In the genomic region with DNA sequence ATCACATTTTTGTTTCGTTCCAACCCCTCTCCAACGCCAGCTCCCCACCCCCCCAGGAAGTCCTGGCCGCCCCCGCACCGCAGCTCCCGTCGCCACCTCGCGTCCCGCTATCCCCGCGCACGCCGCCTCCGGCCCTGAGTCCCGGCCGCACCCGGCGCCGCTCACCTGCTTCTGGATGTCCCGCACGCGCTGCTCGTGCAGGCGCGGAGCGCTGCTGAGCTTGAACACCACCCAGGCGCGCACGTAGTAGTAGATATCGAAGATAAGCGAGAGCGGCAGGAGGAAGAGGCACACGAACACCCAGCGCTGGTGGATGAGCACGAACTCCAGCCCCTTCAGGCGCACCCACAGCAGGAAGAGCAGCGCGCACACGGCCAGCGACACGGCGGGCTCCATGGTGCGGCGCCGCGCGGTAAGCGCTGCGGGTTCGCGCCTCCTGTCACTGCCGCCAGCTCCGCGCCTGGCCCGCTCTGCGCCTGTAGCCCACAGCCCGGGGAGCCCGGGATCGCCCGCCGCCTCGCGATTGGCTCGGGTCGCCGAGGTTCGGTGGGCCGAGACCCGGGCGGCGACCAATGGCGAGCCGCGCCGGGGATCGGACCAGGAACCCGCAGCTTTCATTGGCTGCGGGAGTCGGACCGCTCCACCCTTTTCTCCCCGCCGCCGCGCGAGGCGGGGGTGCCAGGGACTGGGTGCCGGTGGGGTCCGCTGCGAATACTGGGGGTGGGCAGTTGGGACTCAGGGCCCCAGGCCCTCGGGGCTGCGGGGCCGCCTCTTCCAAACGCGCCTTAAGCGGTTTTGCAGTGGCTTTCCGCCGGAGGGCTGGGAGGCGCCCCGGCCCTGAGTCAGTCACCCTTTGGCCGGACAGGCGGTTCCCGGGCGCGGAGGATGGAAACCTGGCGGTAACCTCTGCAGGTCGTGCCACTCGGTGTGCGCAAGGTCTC, we compare ENCODE assay signal across 1 cellular context.
A peak's percentile ranks its signal among the peaks of the same experiment; 100 is the strongest.
TF ChIP-seq lines count a peak whose summit lies in the region.

A gene with protein sequence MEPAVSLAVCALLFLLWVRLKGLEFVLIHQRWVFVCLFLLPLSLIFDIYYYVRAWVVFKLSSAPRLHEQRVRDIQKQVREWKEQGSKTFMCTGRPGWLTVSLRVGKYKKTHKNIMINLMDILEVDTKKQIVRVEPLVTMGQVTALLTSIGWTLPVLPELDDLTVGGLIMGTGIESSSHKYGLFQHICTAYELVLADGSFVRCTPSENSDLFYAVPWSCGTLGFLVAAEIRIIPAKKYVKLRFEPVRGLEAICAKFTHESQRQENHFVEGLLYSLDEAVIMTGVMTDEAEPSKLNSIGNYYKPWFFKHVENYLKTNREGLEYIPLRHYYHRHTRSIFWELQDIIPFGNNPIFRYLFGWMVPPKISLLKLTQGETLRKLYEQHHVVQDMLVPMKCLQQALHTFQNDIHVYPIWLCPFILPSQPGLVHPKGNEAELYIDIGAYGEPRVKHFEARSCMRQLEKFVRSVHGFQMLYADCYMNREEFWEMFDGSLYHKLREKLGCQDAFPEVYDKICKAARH (minus strand): TSS at position 472 of the 941 bp plus-strand sequence. CDS start 76 bp downstream, at position 396.

TF ChIP-seq in HepG2, 621 proteins besides CTCF, POLR2A, EP300 and RAD21 (continued from another document and continues in another):
- TF ChIP-seq ZHX2 (IDR thresholded peaks at IDR 0.05; ENCODE audit: low read depth): no peak
- TF ChIP-seq ZHX2 (CRISPR knock-in tag; IDR thresholded peaks at IDR 0.05; ENCODE audit: borderline replicate concordance): peak; percentile 59; the same call in 1 of the 2 replicates
- TF ChIP-seq, protein P1, sequence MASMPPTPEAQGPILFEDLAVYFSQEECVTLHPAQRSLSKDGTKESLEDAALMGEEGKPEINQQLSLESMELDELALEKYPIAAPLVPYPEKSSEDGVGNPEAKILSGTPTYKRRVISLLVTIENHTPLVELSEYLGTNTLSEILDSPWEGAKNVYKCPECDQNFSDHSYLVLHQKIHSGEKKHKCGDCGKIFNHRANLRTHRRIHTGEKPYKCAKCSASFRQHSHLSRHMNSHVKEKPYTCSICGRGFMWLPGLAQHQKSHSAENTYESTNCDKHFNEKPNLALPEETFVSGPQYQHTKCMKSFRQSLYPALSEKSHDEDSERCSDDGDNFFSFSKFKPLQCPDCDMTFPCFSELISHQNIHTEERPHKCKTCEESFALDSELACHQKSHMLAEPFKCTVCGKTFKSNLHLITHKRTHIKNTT (CRISPR knock-in tag; IDR thresholded peaks at IDR 0.05): no peak
- TF ChIP-seq TMF1 (CRISPR knock-in tag; IDR thresholded peaks at IDR 0.05; ENCODE audit: low read depth): peak; percentile 22; the same call in 1 of the 2 replicates
- TF ChIP-seq HMG20B (CRISPR knock-in tag; conservative IDR thresholded peaks at IDR 0.05): no peak
- peak; percentile 92 for TF ChIP-seq HES4 (CRISPR knock-in tag; IDR thresholded peaks at IDR 0.05; ENCODE audit: borderline replicate concordance)
- no peak for TF ChIP-seq TP53 (CRISPR knock-in tag; conservative IDR thresholded peaks at IDR 0.05)
- peak; percentile 92 for TF ChIP-seq ZFP82 (CRISPR knock-in tag; IDR thresholded peaks at IDR 0.05; ENCODE audit: borderline replicate concordance)
- no peak for TF ChIP-seq ZNF451 (CRISPR knock-in tag; IDR thresholded peaks at IDR 0.05)
- TF ChIP-seq ZNF337 (CRISPR knock-in tag; IDR thresholded peaks at IDR 0.05; ENCODE audit: borderline replicate concordance, low read depth): no peak
- TF ChIP-seq ZNF543 (CRISPR knock-in tag; IDR thresholded peaks at IDR 0.05): peak; percentile 63
- no peak; the same call in 1 of the 2 replicates for TF ChIP-seq MIXL1 (CRISPR knock-in tag; IDR thresholded peaks at IDR 0.05)
- TF ChIP-seq, protein P2, sequence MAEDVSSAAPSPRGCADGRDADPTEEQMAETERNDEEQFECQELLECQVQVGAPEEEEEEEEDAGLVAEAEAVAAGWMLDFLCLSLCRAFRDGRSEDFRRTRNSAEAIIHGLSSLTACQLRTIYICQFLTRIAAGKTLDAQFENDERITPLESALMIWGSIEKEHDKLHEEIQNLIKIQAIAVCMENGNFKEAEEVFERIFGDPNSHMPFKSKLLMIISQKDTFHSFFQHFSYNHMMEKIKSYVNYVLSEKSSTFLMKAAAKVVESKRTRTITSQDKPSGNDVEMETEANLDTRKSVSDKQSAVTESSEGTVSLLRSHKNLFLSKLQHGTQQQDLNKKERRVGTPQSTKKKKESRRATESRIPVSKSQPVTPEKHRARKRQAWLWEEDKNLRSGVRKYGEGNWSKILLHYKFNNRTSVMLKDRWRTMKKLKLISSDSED (CRISPR knock-in tag; IDR thresholded peaks at IDR 0.05): no peak
- TF ChIP-seq REXO4 (CRISPR knock-in tag; IDR thresholded peaks at IDR 0.05; ENCODE audit: borderline replicate concordance): no peak
- TF ChIP-seq NFE2L1 (CRISPR knock-in tag; IDR thresholded peaks at IDR 0.05; ENCODE audit: borderline replicate concordance): no peak
- TF ChIP-seq MBNL3 (CRISPR knock-in tag; conservative IDR thresholded peaks at IDR 0.05): no peak
- TF ChIP-seq XRCC5 (optimal IDR thresholded peaks at IDR 0.05; ENCODE audit: low read length): peak; percentile 26
- TF ChIP-seq RFXAP (CRISPR knock-in tag; IDR thresholded peaks at IDR 0.05; ENCODE audit: borderline replicate concordance): peak; percentile 67; the same call in 1 of the 2 replicates
- no peak for TF ChIP-seq NFKBIZ (CRISPR knock-in tag; IDR thresholded peaks at IDR 0.05)
- TF ChIP-seq, protein P3, sequence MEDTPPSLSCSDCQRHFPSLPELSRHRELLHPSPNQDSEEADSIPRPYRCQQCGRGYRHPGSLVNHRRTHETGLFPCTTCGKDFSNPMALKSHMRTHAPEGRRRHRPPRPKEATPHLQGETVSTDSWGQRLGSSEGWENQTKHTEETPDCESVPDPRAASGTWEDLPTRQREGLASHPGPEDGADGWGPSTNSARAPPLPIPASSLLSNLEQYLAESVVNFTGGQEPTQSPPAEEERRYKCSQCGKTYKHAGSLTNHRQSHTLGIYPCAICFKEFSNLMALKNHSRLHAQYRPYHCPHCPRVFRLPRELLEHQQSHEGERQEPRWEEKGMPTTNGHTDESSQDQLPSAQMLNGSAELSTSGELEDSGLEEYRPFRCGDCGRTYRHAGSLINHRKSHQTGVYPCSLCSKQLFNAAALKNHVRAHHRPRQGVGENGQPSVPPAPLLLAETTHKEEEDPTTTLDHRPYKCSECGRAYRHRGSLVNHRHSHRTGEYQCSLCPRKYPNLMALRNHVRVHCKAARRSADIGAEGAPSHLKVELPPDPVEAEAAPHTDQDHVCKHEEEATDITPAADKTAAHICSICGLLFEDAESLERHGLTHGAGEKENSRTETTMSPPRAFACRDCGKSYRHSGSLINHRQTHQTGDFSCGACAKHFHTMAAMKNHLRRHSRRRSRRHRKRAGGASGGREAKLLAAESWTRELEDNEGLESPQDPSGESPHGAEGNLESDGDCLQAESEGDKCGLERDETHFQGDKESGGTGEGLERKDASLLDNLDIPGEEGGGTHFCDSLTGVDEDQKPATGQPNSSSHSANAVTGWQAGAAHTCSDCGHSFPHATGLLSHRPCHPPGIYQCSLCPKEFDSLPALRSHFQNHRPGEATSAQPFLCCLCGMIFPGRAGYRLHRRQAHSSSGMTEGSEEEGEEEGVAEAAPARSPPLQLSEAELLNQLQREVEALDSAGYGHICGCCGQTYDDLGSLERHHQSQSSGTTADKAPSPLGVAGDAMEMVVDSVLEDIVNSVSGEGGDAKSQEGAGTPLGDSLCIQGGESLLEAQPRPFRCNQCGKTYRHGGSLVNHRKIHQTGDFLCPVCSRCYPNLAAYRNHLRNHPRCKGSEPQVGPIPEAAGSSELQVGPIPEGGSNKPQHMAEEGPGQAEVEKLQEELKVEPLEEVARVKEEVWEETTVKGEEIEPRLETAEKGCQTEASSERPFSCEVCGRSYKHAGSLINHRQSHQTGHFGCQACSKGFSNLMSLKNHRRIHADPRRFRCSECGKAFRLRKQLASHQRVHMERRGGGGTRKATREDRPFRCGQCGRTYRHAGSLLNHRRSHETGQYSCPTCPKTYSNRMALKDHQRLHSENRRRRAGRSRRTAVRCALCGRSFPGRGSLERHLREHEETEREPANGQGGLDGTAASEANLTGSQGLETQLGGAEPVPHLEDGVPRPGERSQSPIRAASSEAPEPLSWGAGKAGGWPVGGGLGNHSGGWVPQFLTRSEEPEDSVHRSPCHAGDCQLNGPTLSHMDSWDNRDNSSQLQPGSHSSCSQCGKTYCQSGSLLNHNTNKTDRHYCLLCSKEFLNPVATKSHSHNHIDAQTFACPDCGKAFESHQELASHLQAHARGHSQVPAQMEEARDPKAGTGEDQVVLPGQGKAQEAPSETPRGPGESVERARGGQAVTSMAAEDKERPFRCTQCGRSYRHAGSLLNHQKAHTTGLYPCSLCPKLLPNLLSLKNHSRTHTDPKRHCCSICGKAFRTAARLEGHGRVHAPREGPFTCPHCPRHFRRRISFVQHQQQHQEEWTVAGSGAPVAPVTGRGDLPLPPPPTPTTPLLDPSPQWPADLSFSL (CRISPR knock-in tag; IDR thresholded peaks at IDR 0.05): no peak; the same call in 1 of the 2 replicates
- no peak for TF ChIP-seq TFDP2 (CRISPR knock-in tag; IDR thresholded peaks at IDR 0.05)
- no peak for TF ChIP-seq HNRNPUL1 (IDR thresholded peaks at IDR 0.05; ENCODE audit: low read depth, low read length)
- no peak; the same call in 1 of the 2 replicates for TF ChIP-seq ZNF737 (CRISPR knock-in tag; IDR thresholded peaks at IDR 0.05; ENCODE audit: borderline replicate concordance)
- TF ChIP-seq, protein P4, sequence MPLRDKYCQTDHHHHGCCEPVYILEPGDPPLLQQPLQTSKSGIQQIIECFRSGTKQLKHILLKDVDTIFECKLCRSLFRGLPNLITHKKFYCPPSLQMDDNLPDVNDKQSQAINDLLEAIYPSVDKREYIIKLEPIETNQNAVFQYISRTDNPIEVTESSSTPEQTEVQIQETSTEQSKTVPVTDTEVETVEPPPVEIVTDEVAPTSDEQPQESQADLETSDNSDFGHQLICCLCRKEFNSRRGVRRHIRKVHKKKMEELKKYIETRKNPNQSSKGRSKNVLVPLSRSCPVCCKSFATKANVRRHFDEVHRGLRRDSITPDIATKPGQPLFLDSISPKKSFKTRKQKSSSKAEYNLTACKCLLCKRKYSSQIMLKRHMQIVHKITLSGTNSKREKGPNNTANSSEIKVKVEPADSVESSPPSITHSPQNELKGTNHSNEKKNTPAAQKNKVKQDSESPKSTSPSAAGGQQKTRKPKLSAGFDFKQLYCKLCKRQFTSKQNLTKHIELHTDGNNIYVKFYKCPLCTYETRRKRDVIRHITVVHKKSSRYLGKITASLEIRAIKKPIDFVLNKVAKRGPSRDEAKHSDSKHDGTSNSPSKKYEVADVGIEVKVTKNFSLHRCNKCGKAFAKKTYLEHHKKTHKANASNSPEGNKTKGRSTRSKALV (CRISPR knock-in tag; IDR thresholded peaks at IDR 0.05): no peak
- no peak for TF ChIP-seq MATR3 (CRISPR knock-in tag; IDR thresholded peaks at IDR 0.05)
- TF ChIP-seq ZNF549 (CRISPR knock-in tag; IDR thresholded peaks at IDR 0.05): no peak
- TF ChIP-seq MLX (CRISPR knock-in tag; IDR thresholded peaks at IDR 0.05): 0 out of 2 replicates have a peak, but pooled peaks have one; percentile 6
